In the genomic region with DNA sequence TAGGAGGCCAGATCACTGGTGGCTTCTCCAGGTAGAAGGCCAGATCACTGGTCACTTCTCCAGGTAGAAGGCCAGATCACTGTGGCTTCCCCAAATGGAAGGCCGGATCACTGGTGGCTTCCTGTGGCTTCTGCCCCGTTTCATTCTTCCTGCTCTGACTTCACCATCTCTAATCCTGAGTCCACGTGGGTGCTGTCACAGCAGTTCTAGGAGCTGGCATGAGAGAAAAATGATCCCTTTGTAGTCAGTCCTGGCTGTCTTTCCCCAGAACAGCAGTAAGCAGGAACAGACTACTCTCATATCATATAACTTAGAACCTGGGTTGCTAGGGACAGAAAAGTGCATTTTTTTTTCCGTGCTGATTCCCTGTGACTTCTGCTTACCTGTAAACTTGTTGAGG, we compare ENCODE assay signal across 21 cellular contexts.
"Had no signal": no experiment of that assay in that cellular context is flagged by ENCODE, and none has a peak within 500 bp of the region (broad histone marks: within the 10 kb centered on the region; RNA-seq: fewer than 3 reads in every experiment).

No MANE protein-coding gene starts in this region.

- ATAC-seq: activated CD4-positive, alpha-beta T cell treated with anti-CD3 and anti-CD28 coated beads for 36 hours; activated CD8-positive, alpha-beta memory T cell treated with anti-CD3 and anti-CD28 coated beads, Interleukin-2, amount 10 ng/mL, durations not matched to agents 7 days and 5 days; activated CD8-positive, alpha-beta T cell treated with anti-CD3 and anti-CD28 coated beads, Interleukin-2, amount 10 ng/mL, durations not matched to agents 7 days and 5 days; activated naive CD8-positive, alpha-beta T cell treated with anti-CD3 and anti-CD28 coated beads, Interleukin-2, amount 50 U/mL, for 24 hours; gastroesophageal sphincter; stimulated activated memory B cell treated with anti-CD40 and anti-IgM and Interleukin-4, amounts not matched to agents 10 μg/mL and 1 μg/mL and 100 μg/mL, for 72 hours; stimulated activated naive CD8-positive, alpha-beta T cell treated with anti-CD3 and anti-CD28 coated beads, Interleukin-15, amount 100 ng/mL, for 72 hours; T-cell had no signal

- H3K9me3 ChIP-seq: breast epithelium, gastroesophageal sphincter, left ventricle myocardium inferior, prostate gland, sigmoid colon, tibial nerve had no signal

- H3K36me3 ChIP-seq: breast epithelium, prostate gland had no signal

- DNase-seq: activated CD4-positive, alpha-beta T cell treated with anti-CD3 and anti-CD28 coated beads for 36 hours; activated CD4-positive, CD25-positive, alpha-beta regulatory T cell; activated CD8-positive, alpha-beta memory T cell treated with anti-CD3 and anti-CD28 coated beads, Interleukin-2, amount 10 ng/mL, durations not matched to agents 7 days and 5 days; activated CD8-positive, alpha-beta T cell treated with anti-CD3 and anti-CD28 coated beads, Interleukin-2, amount 10 ng/mL, durations not matched to agents 7 days and 5 days; activated naive CD8-positive, alpha-beta T cell treated with anti-CD3 and anti-CD28 coated beads, Interleukin-2, amount 50 U/mL, for 24 hours; activated T-cell treated with anti-CD3 and anti-CD28 coated beads, Interleukin-2, amount 50 U/mL, for 48 hours; central memory CD4-positive, alpha-beta T cell; left ventricle myocardium inferior; sigmoid colon; small intestine; stimulated activated CD4-positive, alpha-beta T cell treated with anti-CD3 and anti-CD28 coated beads, Interleukin-1b, Interleukin-23, amount 100 ng/mL, for 48 hours; stimulated activated CD4-positive, alpha-beta T cell treated with anti-CD3 and anti-CD28 coated beads, Interleukin-4, amount 100 ng/mL, for 4 hours; stimulated activated CD8-positive, alpha-beta memory T cell treated with anti-CD3 and anti-CD28 coated beads, Interleukin-4, amount 100 ng/mL, for 48 hours; stimulated activated naive CD8-positive, alpha-beta T cell treated with anti-CD3 and anti-CD28 coated beads, Interleukin-15, amount 100 ng/mL, for 72 hours; T-cell had no signal

- H3K4me3 ChIP-seq: breast epithelium, gastroesophageal sphincter, left ventricle myocardium inferior, lung, prostate gland, sigmoid colon, tibial nerve had no signal

- H3K27me3 ChIP-seq: breast epithelium, gastroesophageal sphincter, sigmoid colon, tibial nerve had no signal

- H3K4me1 ChIP-seq: breast epithelium, gastroesophageal sphincter, left ventricle myocardium inferior, prostate gland, sigmoid colon had no signal

- H3K27ac ChIP-seq: gastroesophageal sphincter, left ventricle myocardium inferior, prostate gland, sigmoid colon had no signal
